Comparison of ENCODE assay signal across 8 cellular contexts in genomic region chr18:31100598-31101147, GRCh38. TPM values are rescaled to one million over a fixed set of nuclear protein-coding genes. Genes with fewer than 3 reads are reported as not detected.
DNase-seq lines count a peak whose midpoint lies in the region; ATAC-seq and TF ChIP-seq lines count a peak whose summit lies in the region.

No MANE protein-coding gene starts in this region.

- no peaks in the 10 kb centered on the region for H4K20me1 ChIP-seq in osteoblast (ENCODE audit: insufficient read depth, low read length)

- peak; percentile 44 to 54 for ATAC-seq in left cardiac atrium
- no peak for ATAC-seq in GM18505 (IDR thresholded peaks at IDR 0.05; ENCODE audit: unreplicated experiment)
- no peak for ATAC-seq in GM21529 (IDR thresholded peaks at IDR 0.05; ENCODE audit: unreplicated experiment)
- ATAC-seq in HG02588 (IDR thresholded peaks at IDR 0.05; ENCODE audit: unreplicated experiment), result no peak

- H3K36me3 Mint-ChIP-seq in Caco-2 (ENCODE audit: insufficient read depth, unreplicated experiment), result peaks cover 12% of the 10 kb centered on the region

- intact Hi-C loops in Caco-2 (cut with micrococcal nuclease; ENCODE audit: unreplicated experiment) (loop anchor here (1.0 kb wide), 3 partner anchors 107 to 162 kb away; no protein-coding TSS in a partner anchor), left cardiac atrium (cut with DNase I) (loop anchor here in 1 of 2 donors (5.0 kb wide), 1 partner anchor 127 kb away; no protein-coding TSS in a partner anchor)

- peaks cover 24% of the 10 kb centered on the region for H3K4me1 Mint-ChIP-seq in Caco-2 (ENCODE audit: low read depth, unreplicated experiment)

- BruUV-seq in Caco-2 (replicated peaks; lab: Mats Ljungman, UMichigan), result no TSS peak

- H2AFZ ChIP-seq in osteoblast (ENCODE audit: low read length), result no peak overlapping the region

- H3K27me3 Mint-ChIP-seq in Caco-2 (ENCODE audit: insufficient read depth, unreplicated experiment), result no peaks in the 10 kb centered on the region

- TF ChIP-seq CTCF in Caco-2 (IDR thresholded peaks at IDR 0.05; ENCODE audit: insufficient read depth in 1 of 2, low read depth in 1 of 2, low read length in 1 of 2, severe bottlenecking in 1 of 2, unreplicated experiment in 1 of 2) (no peak), VCaP (conservative IDR thresholded peaks at IDR 0.05) (no peak), osteoblast (IDR thresholded peaks at IDR 0.05; ENCODE audit: extremely low read depth, low read depth, low read length) (no peak)

- DNase-seq in Caco-2, result peak; percentile 52 to 54
- peak; percentile 34 for DNase-seq in left cardiac atrium
- DNase-seq in osteoblast (ENCODE audit: insufficient read length, low spot score, missing footprints), result peak; percentile 31
- DNase-seq in COLO829 (ENCODE audit: low spot score), result no peak

- H3K27me3 ChIP-seq in Caco-2 (replicated peaks; ENCODE audit: control insufficient read depth, insufficient read depth, low read length) (no peaks in the 10 kb centered on the region), osteoblast (ENCODE audit: insufficient read depth, low read length) (peaks cover 7% of the 10 kb centered on the region)

- peak overlapping the region; percentile 98 for H3K27ac ChIP-seq in VCaP
- no peak overlapping the region for H3K27ac ChIP-seq in osteoblast (ENCODE audit: low read depth, low read length)

- TF ChIP-seq POLR2A in GM18505 (IDR thresholded peaks at IDR 0.05; ENCODE audit: borderline replicate concordance, extremely low read depth, insufficient read depth, insufficient read length), result no peak

- H3K4me2 ChIP-seq in osteoblast (ENCODE audit: insufficient read depth, low read length), result no peak overlapping the region

- H3K36me3 ChIP-seq in Caco-2 (ENCODE audit: control insufficient read depth, insufficient read depth, low read length) (no peaks in the 10 kb centered on the region), osteoblast (ENCODE audit: insufficient read depth, low read length) (no peaks in the 10 kb centered on the region)

- H3K4me1 ChIP-seq in Caco-2, result no peaks in the 10 kb centered on the region
- H3K4me1 ChIP-seq in osteoblast (ENCODE audit: insufficient read depth, low read length), result no peaks in the 10 kb centered on the region

- CTCF ChIA-PET in Caco-2 (lab: Charles Lee), result no interaction called here

- POLR2A ChIA-PET in Caco-2 (lab: Charles Lee), result interaction anchor here (0.5 kb wide), 1 partner anchor 842 kb away, joined by 6 read pairs; the partner anchor contains the start of gene TRAPPC8

- peak overlapping the region; percentile 86 for H3K27ac Mint-ChIP-seq in Caco-2 (ENCODE audit: unreplicated experiment)

- no peaks in the 10 kb centered on the region for H3K9me3 ChIP-seq in Caco-2
- H3K9me3 ChIP-seq in osteoblast (ENCODE audit: low read depth, low read length), result no peaks in the 10 kb centered on the region

- H3K9me3 Mint-ChIP-seq in Caco-2 (ENCODE audit: unreplicated experiment), result no peaks in the 10 kb centered on the region

- H3K4me3 Mint-ChIP-seq in Caco-2 (ENCODE audit: unreplicated experiment), result peak overlapping the region; percentile 83

- H3K4me3 ChIP-seq in Caco-2 (ENCODE audit: low read depth, low read length) (peak overlapping the region; percentile 69), osteoblast (ENCODE audit: insufficient read depth, low read length) (no peak overlapping the region)

- no peaks in the 10 kb centered on the region for H3K79me2 ChIP-seq in osteoblast (ENCODE audit: insufficient read depth, low read length)

RNA-seq across cellular contexts. Expression of gene DSC2, which starts 1.5 kb away (rescaled TPM):
- total RNA-seq in Caco-2 (2022) (21.7 and 22.7 TPM in 2 replicates), left cardiac atrium (10 to 100 TPM; 14.1 to 18.0 TPM), osteoblast (under 0.01 and 0.36 TPM in 2 replicates)

RNA-seq across cellular contexts. Expression of gene DSC3, which starts 58.1 kb away (rescaled TPM):
- total RNA-seq in Caco-2 (2022) (4.5 and 6.8 TPM in 2 replicates), left cardiac atrium (1 to 10 TPM in 1 of 2 donors, under 1 TPM in 1; 0.86 to 1.0 TPM), osteoblast (under 0.01 TPM in 2 replicates)

Comparison
In these comparisons a context has a peak if more than half of its experiments do, and no peak if none do; other contexts are left out.
1. ATAC-seq: peak in left cardiac atrium (2 of 2); none in GM18505 (single experiment), GM21529 (single experiment) and HG02588 (single experiment).
2. RNA of gene DSC2, which starts 1.5 kb away (total RNA-seq): 21.7 to 22.7 TPM in Caco-2 and 14.1 to 18.0 TPM in left cardiac atrium; under 0.01 to 0.36 TPM in osteoblast; every median in the first group is over 10 times any median in the second.